ENCODE assay signal across 9 cellular contexts in genomic region chr5:177447066-177447610, GRCh38. TPM values are rescaled to one million over a fixed set of nuclear protein-coding genes. Genes with fewer than 3 reads are reported as not detected.
DNase-seq lines count a peak whose midpoint lies in the region; ATAC-seq, FAIRE-seq and TF ChIP-seq lines count a peak whose summit lies in the region.
"Had no signal": no experiment of that assay in that cellular context is flagged by ENCODE, and none has a peak within 500 bp of the region (broad histone marks: within the 10 kb centered on the region; RNA-seq: fewer than 3 reads in every experiment).

No MANE protein-coding gene starts in this region.

- no peak for TF ChIP-seq RAD21 in HepG2 (CRISPR knock-in tag; IDR thresholded peaks at IDR 0.05)

- H3K79me2 ChIP-seq in HepG2 (ENCODE audit: insufficient read depth, low read length): no peaks in the 10 kb centered on the region

- ATAC-seq in HG02588 (IDR thresholded peaks at IDR 0.05; ENCODE audit: unreplicated experiment) (peak; percentile 28), HepG2 (peak; percentile 12)

- CTCF ChIA-PET in HepG2 (lab: Yijun Ruan, JAX; ENCODE audit: low intra/inter-chr PET ratio, low total read pairs): interaction anchor here (1.4 kb wide), 1 partner anchor 10 kb away, joined by 5 read pairs; no protein-coding TSS in a partner anchor

- POLR2A ChIA-PET in HepG2 (lab: Yijun Ruan, JAX): interaction anchor here (0.7 to 4.2 kb wide), 19 partner anchors 10 to 95 kb away, joined by 3 to 19 read pairs (median 4); partner anchors contain the start of genes F12, GRK6, LMAN2 and PDLIM7

- 0% methylated on average over 4 of the region's 52 CpGs for WGBS in HepG2 (ENCODE audit: low lambda C conversion rate)

- no peak overlapping the region for H2AFZ ChIP-seq in HepG2 (ENCODE audit: low read length)

- DNase-seq in NCI-H1417 (lab: John Stamatoyannopoulos, UW): peak; percentile 62 to 82 (median 81)
- no peak for DNase-seq in NCI-H1417 treated with DMSO at 0.1 percent for 48 hours (lab: John Stamatoyannopoulos, UW)
- DNase-seq in NCI-H1105 treated with DMSO at 0.1 percent for 48 hours (lab: John Stamatoyannopoulos, UW): peak; percentile 32
- DNase-seq in activated CD4-positive, CD25-positive, alpha-beta regulatory T cell treated with anti-CD3 and anti-CD28 coated beads, Interleukin-2, amount 50 U/mL, for 16 hours (ENCODE audit: low read depth, low spot score): peak; percentile 42
- peak; percentile 42 for DNase-seq in choroid plexus epithelial cell (ENCODE audit: low read depth)
- no peak for DNase-seq in HepG2 (ENCODE audit: low spot score)
- DNase-seq in stimulated activated CD8-positive, alpha-beta memory T cell treated with anti-CD3 and anti-CD28 coated beads, Interleukin-4, amount 100 ng/mL, for 48 hours: peak; percentile 79

- peaks cover 49% of the 10 kb centered on the region for H3K4me1 ChIP-seq in HepG2 (ENCODE audit: insufficient read depth, low read length)

- H3K4me2 ChIP-seq in HepG2 (ENCODE audit: low read depth, low read length): peak overlapping the region; percentile 99

- H3K27ac ChIP-seq in HepG2 (ENCODE audit: extremely low read length, insufficient read depth, low read length): peak overlapping the region; percentile 74

- no peaks in the 10 kb centered on the region for H3K27me3 ChIP-seq in HepG2 (ENCODE audit: control insufficient read depth in 1 of 2, insufficient read depth in 2 of 2, low read length in 2 of 2)

- in situ Hi-C loops in HepG2 (cut with HindIII; ENCODE audit: extremely low pct_ligation_motif_present, low pct_unique_long_range_greater_than_20kb): loop anchor here (5.0 kb wide), 1 partner anchor 135 kb away; the partner anchor contains the start of gene MXD3

- H3K9ac ChIP-seq in HepG2 (ENCODE audit: insufficient read depth, low read depth, low read length): peak overlapping the region; percentile 82

- no peak for FAIRE-seq in HepG2 (lab: Jason Lieb, UNC)

- BruUV-seq in HepG2 (replicated peaks; lab: Mats Ljungman, UMichigan): no TSS peak

- no peak for TF ChIP-seq CTCF in choroid plexus epithelial cell (conservative IDR thresholded peaks at IDR 0.05; ENCODE audit: low read depth, low read length)
- TF ChIP-seq CTCF in HepG2 (CRISPR knock-in tag; IDR thresholded peaks at IDR 0.05): no peak

- TF ChIP-seq POLR2A in HepG2 (IDR thresholded peaks at IDR 0.05; ENCODE audit: insufficient read depth in 1 of 2, low read depth in 2 of 2, low read length in 2 of 2): no peak

- TF ChIP-seq EP300 in HepG2 (IDR thresholded peaks at IDR 0.05; ENCODE audit: low read depth in 2 of 2, low read length in 2 of 2) (no peak), HepG2 (CRISPR knock-in tag; IDR thresholded peaks at IDR 0.05; ENCODE audit: borderline replicate concordance) (no peak)

- peaks cover under 1 to 5% of the 10 kb centered on the region in 2 experiments; a peak in 1 of 5 replicates for H3K36me3 ChIP-seq in HepG2 (replicated peaks in 1 of 2; ENCODE audit: control insufficient read depth in 1 of 2, insufficient read depth in 2 of 2, low read length in 2 of 2)

- H3K4me3 ChIP-seq in choroid plexus epithelial cell (ENCODE audit: low read depth, low read length) (peak overlapping the region; percentile 64), HepG2 (replicated peaks in 1 of 3; ENCODE audit: insufficient read depth in 1 of 3, low read depth in 2 of 3, low read length in 3 of 3) (peak overlapping the region; percentile 55 to 80 (median 61); a peak in 5 of 6 replicates)

- peaks cover 2% of the 10 kb centered on the region; the same call in 1 of the 2 replicates for H4K20me1 ChIP-seq in HepG2 (ENCODE audit: insufficient read depth, low read length)

- no peaks in the 10 kb centered on the region for H3K9me3 ChIP-seq in HepG2 (ENCODE audit: low read length)

- intact Hi-C loops in HepG2 (cut with micrococcal nuclease; ENCODE audit: unreplicated experiment): loop anchor here (5.0 kb wide), 1 partner anchor 120 kb away; no protein-coding TSS in a partner anchor

RNA-seq across cellular contexts. Expression of gene PRR7, which starts 0.5 kb away (rescaled TPM):
- 3.9 and 5.0 TPM in 2 replicates for total RNA-seq in HepG2 (2016; rRNA removed; fragmentation: Illumina TruSeq; extraction: Trizol)
- total RNA-seq in HepG2 (2016; cell fraction: cytosol; rRNA removed; fragmentation: Illumina TruSeq; extraction: Trizol; ENCODE audit: low read depth): 16.0 and 17.8 TPM in 2 replicates
- total RNA-seq in HepG2 (2016; cell fraction: insoluble cytoplasmic fraction; rRNA removed; fragmentation: Illumina TruSeq; extraction: Trizol): 3.2 and 5.8 TPM in 2 replicates
- 13.3 and 19.1 TPM in 2 replicates for total RNA-seq in HepG2 (2016; cell fraction: membrane; rRNA removed; fragmentation: Illumina TruSeq; extraction: Trizol)
- total RNA-seq in HepG2 (2016; cell fraction: nucleus; rRNA removed; fragmentation: Illumina TruSeq; extraction: Trizol): 2.0 and 2.5 TPM in 2 replicates
- 4.8 and 6.7 TPM in 2 replicates for polyA plus RNA-seq in HepG2 (2011; rRNA removed)
- 6.4 and 16.7 TPM in 2 replicates for polyA plus RNA-seq in HepG2 (2011; cell fraction: cytosol; rRNA removed)
- polyA plus RNA-seq in HepG2 (2011; cell fraction: nucleus; rRNA removed): 14.7 and 21.3 TPM in 2 replicates
- polyA plus RNA-seq in HepG2 (2012): 1.5 and 3.1 TPM in 2 replicates
- 20.2 and 21.6 TPM in 2 replicates for polyA plus RNA-seq in HepG2 (2016; cell fraction: cytosol; fragmentation: Illumina TruSeq; extraction: Trizol; ENCODE audit: low read depth)
- 4.9 and 5.8 TPM in 2 replicates for polyA plus RNA-seq in HepG2 (2016; cell fraction: insoluble cytoplasmic fraction; fragmentation: Illumina TruSeq; extraction: Trizol; ENCODE audit: low read depth)
- polyA plus RNA-seq in HepG2 (2016; cell fraction: membrane; fragmentation: Illumina TruSeq; extraction: Trizol; ENCODE audit: low read depth): 16.9 and 17.7 TPM in 2 replicates
- polyA plus RNA-seq in HepG2 (2016; cell fraction: nucleus; fragmentation: Illumina TruSeq; extraction: Trizol; ENCODE audit: insufficient read depth, low read depth): 5.8 and 6.9 TPM in 2 replicates
- 0.94 and 6.4 TPM in 2 replicates for polyA minus RNA-seq in HepG2 (2011; rRNA and poly(A)+ RNA removed; ENCODE audit: low replicate concordance)
- polyA minus RNA-seq in HepG2 (2011; cell fraction: cytosol; rRNA and poly(A)+ RNA removed): 3.2 and 5.0 TPM in 2 replicates
- polyA minus RNA-seq in HepG2 (2011; cell fraction: nucleus; rRNA and poly(A)+ RNA removed): 1.1 and 1.4 TPM in 2 replicates

RNA-seq across cellular contexts. Expression of gene GRK6, which starts 20.7 kb away (rescaled TPM):
- 16.1 and 19.9 TPM in 2 replicates for total RNA-seq in HepG2 (2016; rRNA removed; fragmentation: Illumina TruSeq; extraction: Trizol)
- total RNA-seq in HepG2 (2016; cell fraction: cytosol; rRNA removed; fragmentation: Illumina TruSeq; extraction: Trizol; ENCODE audit: low read depth): 21.2 and 25.1 TPM in 2 replicates
- total RNA-seq in HepG2 (2016; cell fraction: insoluble cytoplasmic fraction; rRNA removed; fragmentation: Illumina TruSeq; extraction: Trizol): 15.7 and 20.8 TPM in 2 replicates
- 43.3 and 44.5 TPM in 2 replicates for total RNA-seq in HepG2 (2016; cell fraction: membrane; rRNA removed; fragmentation: Illumina TruSeq; extraction: Trizol)
- total RNA-seq in HepG2 (2016; cell fraction: nucleus; rRNA removed; fragmentation: Illumina TruSeq; extraction: Trizol): 15.6 TPM in 2 replicates
- polyA plus RNA-seq in HepG2 (2011; rRNA removed): 13.2 and 17.4 TPM in 2 replicates
- polyA plus RNA-seq in HepG2 (2011; cell fraction: cytosol; rRNA removed): 16.2 and 19.6 TPM in 2 replicates
- 21.6 and 24.6 TPM in 2 replicates for polyA plus RNA-seq in HepG2 (2011; cell fraction: nucleus; rRNA removed)
- 16.7 and 17.5 TPM in 2 replicates for polyA plus RNA-seq in HepG2 (2012)
- polyA plus RNA-seq in HepG2 (2016; cell fraction: cytosol; fragmentation: Illumina TruSeq; extraction: Trizol; ENCODE audit: low read depth): 36.3 and 37.2 TPM in 2 replicates
- polyA plus RNA-seq in HepG2 (2016; cell fraction: insoluble cytoplasmic fraction; fragmentation: Illumina TruSeq; extraction: Trizol; ENCODE audit: low read depth): 20.6 and 21.6 TPM in 2 replicates
- 45.6 and 48.4 TPM in 2 replicates for polyA plus RNA-seq in HepG2 (2016; cell fraction: membrane; fragmentation: Illumina TruSeq; extraction: Trizol; ENCODE audit: low read depth)
- 22.8 and 26.4 TPM in 2 replicates for polyA plus RNA-seq in HepG2 (2016; cell fraction: nucleus; fragmentation: Illumina TruSeq; extraction: Trizol; ENCODE audit: insufficient read depth, low read depth)
- polyA minus RNA-seq in HepG2 (2011; rRNA and poly(A)+ RNA removed; ENCODE audit: low replicate concordance): 11.2 and 22.9 TPM in 2 replicates
- 13.6 and 15.1 TPM in 2 replicates for polyA minus RNA-seq in HepG2 (2011; cell fraction: cytosol; rRNA and poly(A)+ RNA removed)
- polyA minus RNA-seq in HepG2 (2011; cell fraction: nucleus; rRNA and poly(A)+ RNA removed): 19.2 and 24.9 TPM in 2 replicates

RNA-seq across cellular contexts. Expression of gene DBN1, which starts 26.3 kb away (rescaled TPM):
- 15.7 and 37.3 TPM in 2 replicates for total RNA-seq in HepG2 (2016; rRNA removed; fragmentation: Illumina TruSeq; extraction: Trizol)
- 6.9 and 9.3 TPM in 2 replicates for total RNA-seq in HepG2 (2016; cell fraction: cytosol; rRNA removed; fragmentation: Illumina TruSeq; extraction: Trizol; ENCODE audit: low read depth)
- 12.8 and 37.5 TPM in 2 replicates for total RNA-seq in HepG2 (2016; cell fraction: insoluble cytoplasmic fraction; rRNA removed; fragmentation: Illumina TruSeq; extraction: Trizol)
- total RNA-seq in HepG2 (2016; cell fraction: membrane; rRNA removed; fragmentation: Illumina TruSeq; extraction: Trizol): 12.9 and 15.2 TPM in 2 replicates
- total RNA-seq in HepG2 (2016; cell fraction: nucleus; rRNA removed; fragmentation: Illumina TruSeq; extraction: Trizol): 33.8 and 39.3 TPM in 2 replicates
- 27.0 and 30.9 TPM in 2 replicates for polyA plus RNA-seq in HepG2 (2011; rRNA removed)
- 14.1 and 18.1 TPM in 2 replicates for polyA plus RNA-seq in HepG2 (2011; cell fraction: cytosol; rRNA removed)
- polyA plus RNA-seq in HepG2 (2011; cell fraction: nucleus; rRNA removed): 167 and 276 TPM in 2 replicates
- 16.5 and 21.1 TPM in 2 replicates for polyA plus RNA-seq in HepG2 (2012)
- 7.2 and 8.7 TPM in 2 replicates for polyA plus RNA-seq in HepG2 (2016; cell fraction: cytosol; fragmentation: Illumina TruSeq; extraction: Trizol; ENCODE audit: low read depth)
- 16.0 and 21.2 TPM in 2 replicates for polyA plus RNA-seq in HepG2 (2016; cell fraction: insoluble cytoplasmic fraction; fragmentation: Illumina TruSeq; extraction: Trizol; ENCODE audit: low read depth)
- 11.4 and 15.4 TPM in 2 replicates for polyA plus RNA-seq in HepG2 (2016; cell fraction: membrane; fragmentation: Illumina TruSeq; extraction: Trizol; ENCODE audit: low read depth)
- polyA plus RNA-seq in HepG2 (2016; cell fraction: nucleus; fragmentation: Illumina TruSeq; extraction: Trizol; ENCODE audit: insufficient read depth, low read depth): 72.9 and 77.5 TPM in 2 replicates
- 30.4 and 47.5 TPM in 2 replicates for polyA minus RNA-seq in HepG2 (2011; rRNA and poly(A)+ RNA removed; ENCODE audit: low replicate concordance)
- 13.2 and 16.4 TPM in 2 replicates for polyA minus RNA-seq in HepG2 (2011; cell fraction: cytosol; rRNA and poly(A)+ RNA removed)
- polyA minus RNA-seq in HepG2 (2011; cell fraction: nucleus; rRNA and poly(A)+ RNA removed): 42.1 and 43.0 TPM in 2 replicates

RNA-seq across cellular contexts. Expression of gene F12, which starts 37.8 kb away (rescaled TPM):
- total RNA-seq in HepG2 (2016; rRNA removed; fragmentation: Illumina TruSeq; extraction: Trizol): 1.3 and 3.0 TPM in 2 replicates
- total RNA-seq in HepG2 (2016; cell fraction: cytosol; rRNA removed; fragmentation: Illumina TruSeq; extraction: Trizol; ENCODE audit: low read depth): 1.9 and 3.1 TPM in 2 replicates
- 1.4 and 3.6 TPM in 2 replicates for total RNA-seq in HepG2 (2016; cell fraction: insoluble cytoplasmic fraction; rRNA removed; fragmentation: Illumina TruSeq; extraction: Trizol)
- total RNA-seq in HepG2 (2016; cell fraction: membrane; rRNA removed; fragmentation: Illumina TruSeq; extraction: Trizol): 2.4 and 3.3 TPM in 2 replicates
- 2.3 and 3.0 TPM in 2 replicates for total RNA-seq in HepG2 (2016; cell fraction: nucleus; rRNA removed; fragmentation: Illumina TruSeq; extraction: Trizol)
- 2.5 and 3.1 TPM in 2 replicates for polyA plus RNA-seq in HepG2 (2011; rRNA removed)
- polyA plus RNA-seq in HepG2 (2011; cell fraction: cytosol; rRNA removed): 1.5 and 3.0 TPM in 2 replicates
- 27.2 and 32.3 TPM in 2 replicates for polyA plus RNA-seq in HepG2 (2011; cell fraction: nucleus; rRNA removed)
- polyA plus RNA-seq in HepG2 (2012): 3.6 and 10.3 TPM in 2 replicates
- 3.7 and 5.9 TPM in 2 replicates for polyA plus RNA-seq in HepG2 (2016; cell fraction: cytosol; fragmentation: Illumina TruSeq; extraction: Trizol; ENCODE audit: low read depth)
- 1.6 and 2.3 TPM in 2 replicates for polyA plus RNA-seq in HepG2 (2016; cell fraction: insoluble cytoplasmic fraction; fragmentation: Illumina TruSeq; extraction: Trizol; ENCODE audit: low read depth)
- polyA plus RNA-seq in HepG2 (2016; cell fraction: membrane; fragmentation: Illumina TruSeq; extraction: Trizol; ENCODE audit: low read depth): 3.4 and 5.0 TPM in 2 replicates
- 6.6 and 9.9 TPM in 2 replicates for polyA plus RNA-seq in HepG2 (2016; cell fraction: nucleus; fragmentation: Illumina TruSeq; extraction: Trizol; ENCODE audit: insufficient read depth, low read depth)
- polyA minus RNA-seq in HepG2 (2011; rRNA and poly(A)+ RNA removed; ENCODE audit: low replicate concordance): 2.5 and 2.6 TPM in 2 replicates
- polyA minus RNA-seq in HepG2 (2011; cell fraction: cytosol; rRNA and poly(A)+ RNA removed): 0.30 and 1.2 TPM in 2 replicates
- 1.0 and 1.7 TPM in 2 replicates for polyA minus RNA-seq in HepG2 (2011; cell fraction: nucleus; rRNA and poly(A)+ RNA removed)

RNA-seq across cellular contexts. Expression of gene PFN3, which starts 46.7 kb away (rescaled TPM):
- not detected in 2 replicates for total RNA-seq in HepG2 (2016; rRNA removed; fragmentation: Illumina TruSeq; extraction: Trizol)
- not detected in 2 replicates for total RNA-seq in HepG2 (2016; cell fraction: cytosol; rRNA removed; fragmentation: Illumina TruSeq; extraction: Trizol; ENCODE audit: low read depth)
- total RNA-seq in HepG2 (2016; cell fraction: insoluble cytoplasmic fraction; rRNA removed; fragmentation: Illumina TruSeq; extraction: Trizol): not detected in 2 replicates
- not detected in 2 replicates for total RNA-seq in HepG2 (2016; cell fraction: membrane; rRNA removed; fragmentation: Illumina TruSeq; extraction: Trizol)
- not detected in 2 replicates for total RNA-seq in HepG2 (2016; cell fraction: nucleus; rRNA removed; fragmentation: Illumina TruSeq; extraction: Trizol)
- polyA plus RNA-seq in HepG2 (2011; rRNA removed): not detected in 2 replicates
- polyA plus RNA-seq in HepG2 (2011; cell fraction: cytosol; rRNA removed): not detected in 2 replicates
- polyA plus RNA-seq in HepG2 (2011; cell fraction: nucleus; rRNA removed): not detected in 2 replicates
- not detected in 2 replicates for polyA plus RNA-seq in HepG2 (2012)
- not detected in 2 replicates for polyA plus RNA-seq in HepG2 (2016; cell fraction: cytosol; fragmentation: Illumina TruSeq; extraction: Trizol; ENCODE audit: low read depth)
- not detected in 2 replicates for polyA plus RNA-seq in HepG2 (2016; cell fraction: insoluble cytoplasmic fraction; fragmentation: Illumina TruSeq; extraction: Trizol; ENCODE audit: low read depth)
- polyA plus RNA-seq in HepG2 (2016; cell fraction: membrane; fragmentation: Illumina TruSeq; extraction: Trizol; ENCODE audit: low read depth): not detected in 2 replicates
- not detected in 2 replicates for polyA plus RNA-seq in HepG2 (2016; cell fraction: nucleus; fragmentation: Illumina TruSeq; extraction: Trizol; ENCODE audit: insufficient read depth, low read depth)
- polyA minus RNA-seq in HepG2 (2011; rRNA and poly(A)+ RNA removed; ENCODE audit: low replicate concordance): not detected in 2 replicates
- polyA minus RNA-seq in HepG2 (2011; cell fraction: cytosol; rRNA and poly(A)+ RNA removed): not detected in 2 replicates
- polyA minus RNA-seq in HepG2 (2011; cell fraction: nucleus; rRNA and poly(A)+ RNA removed): not detected in 2 replicates
- total RNA-seq: pulmonary artery endothelial cell had no signal

Comparison
In these comparisons a context has a peak if more than half of its experiments do, and no peak if none do; other contexts are left out.
1. DNase-seq: peak in NCI-H1417 (3 of 3), NCI-H1105 treated with DMSO at 0.1 percent for 48 hours (single experiment), activated CD4-positive, CD25-positive, alpha-beta regulatory T cell treated with anti-CD3 and anti-CD28 coated beads, Interleukin-2, amount 50 U/mL, for 16 hours (single experiment), choroid plexus epithelial cell (single experiment) and stimulated activated CD8-positive, alpha-beta memory T cell treated with anti-CD3 and anti-CD28 coated beads, Interleukin-4, amount 100 ng/mL, for 48 hours (single experiment); none in NCI-H1417 treated with DMSO at 0.1 percent for 48 hours (single experiment) and HepG2 (single experiment).